18 cellular contexts compared by ENCODE assay signal in the genomic region with DNA sequence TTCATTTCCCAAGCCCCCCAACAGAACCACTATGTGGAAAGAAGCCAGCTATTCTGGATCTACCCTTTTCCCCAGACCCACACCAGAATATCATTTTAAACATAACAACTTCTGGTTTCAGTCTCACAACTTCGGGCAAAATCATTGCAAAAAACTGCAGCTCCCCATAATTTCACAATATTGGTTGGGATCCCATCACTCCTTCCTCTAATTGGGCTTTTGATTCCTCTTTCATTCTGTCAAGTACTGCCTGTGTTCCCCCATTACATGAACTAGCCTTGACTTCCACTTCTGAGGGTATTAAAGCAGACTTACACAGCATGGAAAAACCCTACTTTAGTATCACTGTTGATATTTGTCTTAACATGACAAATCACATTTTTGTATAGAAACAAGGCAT. TPM values are rescaled to one million over a fixed set of nuclear protein-coding genes. Genes with fewer than 3 reads are reported as not detected.
A peak's percentile ranks its signal among the peaks of the same experiment; 100 is the strongest.
DNase-seq lines count a peak whose midpoint lies in the region; ATAC-seq and TF ChIP-seq lines count a peak whose summit lies in the region.
"Had no signal": no experiment of that assay in that cellular context is flagged by ENCODE, and none has a peak within 500 bp of the region (broad histone marks: within the 10 kb centered on the region; RNA-seq: fewer than 3 reads in every experiment).

No MANE protein-coding gene starts in this region.

- no peaks in the 10 kb centered on the region for H3K27me3 ChIP-seq in CD4-positive, CD25-positive, alpha-beta regulatory T cell (ENCODE audit: control insufficient read depth, insufficient read depth, low read length)
- H3K27me3 ChIP-seq: testis had no signal

- H3K36me3 Mint-ChIP-seq in CD4-positive, CD25-positive, alpha-beta regulatory T cell: no peaks in the 10 kb centered on the region
- no peaks in the 10 kb centered on the region for H3K36me3 Mint-ChIP-seq in dendritic cell treated with granulocyte-macrophage colony-stimulating factor and Interleukin-4, amounts not matched to agents 40 ng/mL and 50 ng/mL, for 4 days (ENCODE audit: low read depth)
- H3K36me3 Mint-ChIP-seq in natural killer cell: no peaks in the 10 kb centered on the region
- H3K36me3 Mint-ChIP-seq in activated T-helper 1 cell treated with anti-CD3 and anti-CD28 coated beads, Interleukin-12 subunit alpha, Interleukin-12 subunit beta, Interleukin-2, Interleukin-4 antibody, amounts not matched to agents 30 ng/mL and 10 ng/mL and 1 ng/mL, durations not matched to agents 14 hours and 24 hours and 36 hours (ENCODE audit: low read depth): peaks cover 2% of the 10 kb centered on the region
- H3K36me3 Mint-ChIP-seq: activated naive CD8-positive, alpha-beta T cell; brain had no signal

- intact Hi-C loops in dendritic cell treated with granulocyte-macrophage colony-stimulating factor and Interleukin-4, amounts not matched to agents 40 ng/mL and 50 ng/mL, for 4 days (cut with micrococcal nuclease): no loop called here
- intact Hi-C loops in natural killer cell (cut with micrococcal nuclease): loop anchor here (5.0 kb wide), 2 partner anchors 73 to 517 kb away; a partner anchor contains a TSS
- intact Hi-C loops in activated T-helper 1 cell treated with anti-CD3 and anti-CD28 coated beads, Interleukin-12 subunit alpha, Interleukin-12 subunit beta, Interleukin-2, Interleukin-4 antibody, amounts not matched to agents 30 ng/mL and 10 ng/mL and 1 ng/mL, durations not matched to agents 14 hours and 24 hours and 36 hours (cut with micrococcal nuclease): loop anchor here (10.0 kb wide), 1 partner anchor 320 kb away; a partner anchor contains a TSS

- H3K9me3 ChIP-seq in CD4-positive, CD25-positive, alpha-beta regulatory T cell (ENCODE audit: control insufficient read depth in 2 of 2, low read length in 2 of 2): peaks cover 3 to 4% of the 10 kb centered on the region in 2 experiments
- H3K9me3 ChIP-seq: testis had no signal

- no peak overlapping the region for H3K4me3 ChIP-seq in CD4-positive, CD25-positive, alpha-beta regulatory T cell (ENCODE audit: low read depth, low read length)
- H3K4me3 ChIP-seq: testis had no signal

- H3K4me1 ChIP-seq in CD4-positive, CD25-positive, alpha-beta regulatory T cell (ENCODE audit: control insufficient read depth, insufficient read depth, low read length, poor library complexity, severe bottlenecking): peaks cover 35% of the 10 kb centered on the region

- peaks cover 18 to 55% (median 38%) of the 10 kb centered on the region in 4 donors for H3K4me1 Mint-ChIP-seq in CD4-positive, CD25-positive, alpha-beta regulatory T cell
- H3K4me1 Mint-ChIP-seq in dendritic cell treated with granulocyte-macrophage colony-stimulating factor and Interleukin-4, amounts not matched to agents 40 ng/mL and 50 ng/mL, for 4 days (ENCODE audit: low read depth): peaks cover 76% of the 10 kb centered on the region
- H3K4me1 Mint-ChIP-seq in natural killer cell: peaks cover 52 to 58% of the 10 kb centered on the region in 2 donors
- peaks cover 79% of the 10 kb centered on the region for H3K4me1 Mint-ChIP-seq in activated T-helper 1 cell treated with anti-CD3 and anti-CD28 coated beads, Interleukin-12 subunit alpha, Interleukin-12 subunit beta, Interleukin-2, Interleukin-4 antibody, amounts not matched to agents 30 ng/mL and 10 ng/mL and 1 ng/mL, durations not matched to agents 14 hours and 24 hours and 36 hours (ENCODE audit: low read depth)

- H3K27ac ChIP-seq in CD4-positive, CD25-positive, alpha-beta regulatory T cell (ENCODE audit: insufficient read depth, low read length, poor library complexity, severe bottlenecking): no peak overlapping the region
- H3K27ac ChIP-seq: RWPE1, testis had no signal

- TF ChIP-seq CTCF in natural killer cell (IDR thresholded peaks at IDR 0.05): no peak

- ATAC-seq in CD4-positive, CD25-positive, alpha-beta regulatory T cell (ENCODE audit: low read depth in 2 of 2): no peak
- ATAC-seq in natural killer cell: no peak
- ATAC-seq: HCT116, right cardiac atrium had no signal

- peak overlapping the region in 2 of 3 donors; percentile 23 to 36 for H3K27ac Mint-ChIP-seq in CD4-positive, CD25-positive, alpha-beta regulatory T cell
- peak overlapping the region; percentile 81 for H3K27ac Mint-ChIP-seq in dendritic cell treated with granulocyte-macrophage colony-stimulating factor and Interleukin-4, amounts not matched to agents 40 ng/mL and 50 ng/mL, for 4 days
- peak overlapping the region; percentile 99 to 100 for H3K27ac Mint-ChIP-seq in natural killer cell
- no peak overlapping the region for H3K27ac Mint-ChIP-seq in activated T-helper 1 cell treated with anti-CD3 and anti-CD28 coated beads, Interleukin-12 subunit alpha, Interleukin-12 subunit beta, Interleukin-2, Interleukin-4 antibody, amounts not matched to agents 30 ng/mL and 10 ng/mL and 1 ng/mL, durations not matched to agents 14 hours and 24 hours and 36 hours
- H3K27ac Mint-ChIP-seq: brain had no signal

- H3K9me3 Mint-ChIP-seq in CD4-positive, CD25-positive, alpha-beta regulatory T cell: peaks cover 0 to 5% (median 0%) of the 10 kb centered on the region in 7 donors
- no peaks in the 10 kb centered on the region for H3K9me3 Mint-ChIP-seq in dendritic cell treated with granulocyte-macrophage colony-stimulating factor and Interleukin-4, amounts not matched to agents 40 ng/mL and 50 ng/mL, for 4 days
- no peaks in the 10 kb centered on the region for H3K9me3 Mint-ChIP-seq in natural killer cell
- H3K9me3 Mint-ChIP-seq in activated T-helper 1 cell treated with anti-CD3 and anti-CD28 coated beads, Interleukin-12 subunit alpha, Interleukin-12 subunit beta, Interleukin-2, Interleukin-4 antibody, amounts not matched to agents 30 ng/mL and 10 ng/mL and 1 ng/mL, durations not matched to agents 14 hours and 24 hours and 36 hours: peaks cover 5% of the 10 kb centered on the region

- DNase-seq in CD4-positive, CD25-positive, alpha-beta regulatory T cell: no peak
- DNase-seq in NOMO-1 (lab: John Stamatoyannopoulos, UW; ENCODE audit: unreplicated experiment in 2 of 2): peak; percentile 90 to 94
- no peak for DNase-seq in natural killer cell
- no peak for DNase-seq in activated T-helper 1 cell treated with anti-CD3 and anti-CD28 coated beads, Interleukin-12 subunit alpha, Interleukin-12 subunit beta, Interleukin-2, Interleukin-4 antibody, amounts not matched to agents 30 ng/mL and 10 ng/mL and 1 ng/mL, durations not matched to agents 14 hours and 24 hours and 36 hours (ENCODE audit: low spot score)
- DNase-seq in NCI-H345 (lab: John Stamatoyannopoulos, UW): no peak
- no peak for DNase-seq in DMS114 treated with DMSO at 0.1 percent for 48 hours (lab: John Stamatoyannopoulos, UW; ENCODE audit: unreplicated experiment)
- DNase-seq in epidermal melanocyte (ENCODE audit: insufficient read length, low spot score): no peak
- DNase-seq: DMS53, erythroblast, NCI-H1048, NCI-H748 treated with DMSO at 0.1 percent for 48 hours, right cardiac atrium, testis had no signal

- H3K36me3 ChIP-seq in CD4-positive, CD25-positive, alpha-beta regulatory T cell (ENCODE audit: control insufficient read depth, insufficient read depth, low read length): no peaks in the 10 kb centered on the region

- H3K4me3 Mint-ChIP-seq in CD4-positive, CD25-positive, alpha-beta regulatory T cell: no peak overlapping the region
- peak overlapping the region; percentile 37 for H3K4me3 Mint-ChIP-seq in dendritic cell treated with granulocyte-macrophage colony-stimulating factor and Interleukin-4, amounts not matched to agents 40 ng/mL and 50 ng/mL, for 4 days
- no peak overlapping the region for H3K4me3 Mint-ChIP-seq in natural killer cell
- no peak overlapping the region for H3K4me3 Mint-ChIP-seq in activated T-helper 1 cell treated with anti-CD3 and anti-CD28 coated beads, Interleukin-12 subunit alpha, Interleukin-12 subunit beta, Interleukin-2, Interleukin-4 antibody, amounts not matched to agents 30 ng/mL and 10 ng/mL and 1 ng/mL, durations not matched to agents 14 hours and 24 hours and 36 hours
- H3K4me3 Mint-ChIP-seq: brain had no signal

- H3K27me3 Mint-ChIP-seq in CD4-positive, CD25-positive, alpha-beta regulatory T cell: peaks cover 5% of the 10 kb centered on the region
- no peaks in the 10 kb centered on the region for H3K27me3 Mint-ChIP-seq in dendritic cell treated with granulocyte-macrophage colony-stimulating factor and Interleukin-4, amounts not matched to agents 40 ng/mL and 50 ng/mL, for 4 days
- H3K27me3 Mint-ChIP-seq in natural killer cell (ENCODE audit: low read depth in 2 of 2): no peaks in the 10 kb centered on the region
- H3K27me3 Mint-ChIP-seq in activated T-helper 1 cell treated with anti-CD3 and anti-CD28 coated beads, Interleukin-12 subunit alpha, Interleukin-12 subunit beta, Interleukin-2, Interleukin-4 antibody, amounts not matched to agents 30 ng/mL and 10 ng/mL and 1 ng/mL, durations not matched to agents 14 hours and 24 hours and 36 hours (ENCODE audit: insufficient read depth): no peaks in the 10 kb centered on the region
- H3K27me3 Mint-ChIP-seq: activated naive CD8-positive, alpha-beta T cell had no signal

RNA-seq across cellular contexts. Expression of a gene that starts 4.1 kb away (rescaled TPM):
- total RNA-seq in CD4-positive, CD25-positive, alpha-beta regulatory T cell: 177 TPM
- 10 to 100 TPM; 62.5 to 75.4 (median 68.1) TPM for polyA plus RNA-seq in CD4-positive, CD25-positive, alpha-beta regulatory T cell
- total RNA-seq in natural killer cell: 100 to 1,000 TPM; 105 to 166 (median 111) TPM
- total RNA-seq in activated T-helper 1 cell treated with anti-CD3 and anti-CD28 coated beads, Interleukin-12 subunit alpha, Interleukin-12 subunit beta, Interleukin-2, Interleukin-4 antibody, amounts not matched to agents 30 ng/mL and 10 ng/mL and 1 ng/mL, durations not matched to agents 14 hours and 24 hours and 36 hours: 52.4 and 53.5 TPM in 2 replicates

RNA-seq across cellular contexts. Expression of a gene that starts 37.0 kb away (rescaled TPM):
- not detected for total RNA-seq in CD4-positive, CD25-positive, alpha-beta regulatory T cell
- not detected for polyA plus RNA-seq in CD4-positive, CD25-positive, alpha-beta regulatory T cell
- total RNA-seq in natural killer cell: under 1 TPM in 1 of 3 donors, not detected in 2; 0.70 TPM
- total RNA-seq in activated T-helper 1 cell treated with anti-CD3 and anti-CD28 coated beads, Interleukin-12 subunit alpha, Interleukin-12 subunit beta, Interleukin-2, Interleukin-4 antibody, amounts not matched to agents 30 ng/mL and 10 ng/mL and 1 ng/mL, durations not matched to agents 14 hours and 24 hours and 36 hours: 0.18 TPM in 1 of 2 replicates, not detected in the other

Comparison
In these comparisons a context has a peak if more than half of its experiments do, and no peak if none do; other contexts are left out.
1. DNase-seq: peak in NOMO-1 (2 of 2); none in CD4-positive, CD25-positive, alpha-beta regulatory T cell (0 of 3), natural killer cell (single experiment), activated T-helper 1 cell treated with anti-CD3 and anti-CD28 coated beads, Interleukin-12 subunit alpha, Interleukin-12 subunit beta, Interleukin-2, Interleukin-4 antibody, amounts not matched to agents 30 ng/mL and 10 ng/mL and 1 ng/mL, durations not matched to agents 14 hours and 24 hours and 36 hours (single experiment), NCI-H345 (single experiment), DMS114 treated with DMSO at 0.1 percent for 48 hours (single experiment) and epidermal melanocyte (single experiment).